In the genomic region with DNA sequence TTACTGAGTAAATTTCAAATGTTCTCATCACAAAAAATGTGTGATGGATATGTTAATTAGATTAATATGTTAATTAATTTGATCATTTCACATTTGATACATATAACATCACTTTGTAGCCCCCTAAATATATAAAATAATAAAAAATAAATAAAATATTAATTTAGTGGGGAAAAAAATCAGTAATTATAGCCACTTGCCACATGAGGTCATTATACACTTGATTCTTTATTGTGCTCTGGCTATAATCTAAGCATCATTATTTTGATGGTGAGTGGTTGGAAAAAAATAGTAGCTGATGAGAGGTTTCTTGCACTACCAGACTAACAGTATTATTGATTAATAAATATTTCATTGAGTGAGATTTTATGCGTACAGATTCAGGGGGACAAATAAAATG, we compare ENCODE assay signal across 22 cellular contexts. TPM values are rescaled to one million over a fixed set of nuclear protein-coding genes. Genes with fewer than 3 reads are reported as not detected.
DNase-seq lines count a peak whose midpoint lies in the region; ATAC-seq and TF ChIP-seq lines count a peak whose summit lies in the region.
"Had no signal": no experiment of that assay in that cellular context is flagged by ENCODE, and none has a peak within 500 bp of the region (broad histone marks: within the 10 kb centered on the region; RNA-seq: fewer than 3 reads in every experiment).

No MANE protein-coding gene starts in this region.

- no peak overlapping the region for H3K4ac ChIP-seq in IMR-90 (ENCODE audit: low read depth, low read length)
- no peak overlapping the region for H3K4ac ChIP-seq in neuronal stem cell (ENCODE audit: low read length)

- H3K9ac ChIP-seq in IMR-90 (ENCODE audit: low read depth, low read length), result no peak overlapping the region
- H3K9ac ChIP-seq in neuronal stem cell (ENCODE audit: low read depth, low read length, poor library complexity), result no peak overlapping the region
- H3K9ac ChIP-seq: KMS-11 had no signal

- no peak for ATAC-seq in IMR-90 (ENCODE audit: low read depth)
- ATAC-seq: A549; activated CD4-positive, CD25-positive, alpha-beta regulatory T cell treated with anti-CD3 and anti-CD28 coated beads, Interleukin-2, amount 50 U/mL, for 24 hours; activated CD8-positive, alpha-beta T cell treated with anti-CD3 and anti-CD28 coated beads, Interleukin-2, amount 10 ng/mL, durations not matched to agents 7 days and 5 days; activated naive CD4-positive, alpha-beta T cell treated with anti-CD3 and anti-CD28 coated beads, Interleukin-2, amount 50 U/mL, for 72 hours; activated T-cell treated with anti-CD3 and anti-CD28 coated beads, Interleukin-2, amount 50 U/mL, for 72 hours; stimulated activated naive CD8-positive, alpha-beta T cell treated with anti-CD3 and anti-CD28 coated beads, Interleukin-15, amount 100 ng/mL, for 72 hours had no signal

- no peak overlapping the region for H2BK12ac ChIP-seq in neuronal stem cell (ENCODE audit: low read length)

- H2BK5ac ChIP-seq in IMR-90 (ENCODE audit: low read depth, low read length, poor library complexity, severe bottlenecking) (no peak overlapping the region), neuronal stem cell (ENCODE audit: low read length) (no peak overlapping the region)

- H3K27me3 ChIP-seq in IMR-90 (ENCODE audit: control insufficient read depth, insufficient read depth, low read length) (no peaks in the 10 kb centered on the region), neuronal stem cell (ENCODE audit: control insufficient read depth in 3 of 3, insufficient read depth in 3 of 3, low read depth in 1 of 3, low read length in 3 of 3) (no peaks in the 10 kb centered on the region)
- H3K27me3 ChIP-seq: pancreas had no signal

- in situ Hi-C loops in IMR-90 (cut with MboI; ENCODE audit: low sequenced_read_pairs), result no loop called here

- no peak overlapping the region for H4K5ac ChIP-seq in IMR-90 (ENCODE audit: low read depth, low read length)

- BruUV-seq in IMR-90 (replicated peaks; lab: Mats Ljungman, UMichigan), result no TSS peak

- H2BK15ac ChIP-seq in IMR-90 (ENCODE audit: low read depth, low read length), result no peak overlapping the region
- H2BK15ac ChIP-seq in neuronal stem cell (ENCODE audit: low read length), result no peak overlapping the region

- POLR2A ChIA-PET in IMR-90 (lab: Charles Lee; ENCODE audit: unreplicated experiment), result no interaction called here

- H2AK5ac ChIP-seq in IMR-90 (ENCODE audit: low read depth, low read length), result no peak overlapping the region
- H2AK5ac ChIP-seq in neuronal stem cell (ENCODE audit: low read depth, low read length), result no peak overlapping the region

- H2AK9ac ChIP-seq in IMR-90 (replicated peaks; ENCODE audit: low read depth, low read length, poor library complexity), result no peak overlapping the region

- no peaks in the 10 kb centered on the region for H3K36me3 ChIP-seq in IMR-90 (ENCODE audit: control insufficient read depth, insufficient read depth, low read length)
- H3K36me3 ChIP-seq in neuronal stem cell (replicated peaks in 1 of 2; ENCODE audit: control insufficient read depth in 2 of 2, insufficient read depth in 2 of 2, low read length in 2 of 2), result no peaks in the 10 kb centered on the region
- H3K36me3 ChIP-seq: pancreas had no signal

- DNase-seq in NCI-H1105 treated with DMSO at 0.1 percent for 48 hours (lab: John Stamatoyannopoulos, UW) (peak; percentile 4), NCI-H1105 (lab: John Stamatoyannopoulos, UW) (no peak), IMR-90 (peak; percentile 28), retinal pigment epithelial cell (ENCODE audit: low read depth) (no peak), amniotic stem cell (lab: John Stamatoyannopoulos, UW) (no peak), NCI-H510A treated with DMSO at 0.1 percent for 48 hours (lab: John Stamatoyannopoulos, UW) (no peak), neuronal stem cell (ENCODE audit: low spot score) (no peak)
- DNase-seq: activated CD8-positive, alpha-beta T cell treated with anti-CD3 and anti-CD28 coated beads, Interleukin-2, amount 10 ng/mL, durations not matched to agents 7 days and 5 days; activated T-cell treated with anti-CD3 and anti-CD28 coated beads, Interleukin-2, amount 50 U/mL, for 72 hours; head of caudate nucleus; NCI-H2171; NCI-H748 treated with DMSO at 0.1 percent for 48 hours; pancreas; stimulated activated naive CD8-positive, alpha-beta T cell treated with anti-CD3 and anti-CD28 coated beads, Interleukin-15, amount 100 ng/mL, for 72 hours; T-helper 9 cell had no signal

- H3K4me2 ChIP-seq in IMR-90 (ENCODE audit: low read depth, low read length) (no peak overlapping the region), neuronal stem cell (ENCODE audit: insufficient read depth, low read length, poor library complexity, severe bottlenecking) (no peak overlapping the region)
- H3K4me2 ChIP-seq: A549, KMS-11 had no signal

- H3K23ac ChIP-seq in IMR-90 (ENCODE audit: low read depth, low read length), result no peak overlapping the region
- no peak overlapping the region for H3K23ac ChIP-seq in neuronal stem cell (ENCODE audit: low read depth, low read length, poor library complexity)

- H3K56ac ChIP-seq in IMR-90 (ENCODE audit: extremely low read depth, insufficient read depth, low read length), result no peak overlapping the region

- H3K9me1 ChIP-seq in IMR-90 (ENCODE audit: insufficient read depth, low read length), result no peaks in the 10 kb centered on the region

- dilution Hi-C loops in IMR-90 (cut with HindIII; ENCODE audit: low sequenced_read_pairs, unreplicated experiment), result no loop called here

- TF ChIP-seq RAD21 in IMR-90 (IDR thresholded peaks at IDR 0.05; ENCODE audit: low read length), result peak; percentile 45

- intact Hi-C loops in IMR-90 (cut with micrococcal nuclease), result loop anchor here (5.0 kb wide), 1 partner anchor 661 kb away; no protein-coding TSS in a partner anchor

- no peak overlapping the region for H3K4me3 ChIP-seq in IMR-90 (ENCODE audit: insufficient read depth, low read depth, low read length)
- no peak overlapping the region for H3K4me3 ChIP-seq in retinal pigment epithelial cell (ENCODE audit: low read length)
- H3K4me3 ChIP-seq in neuronal stem cell (ENCODE audit: low read length in 2 of 2), result no peak overlapping the region
- H3K4me3 ChIP-seq: A549, coronary artery, lung, pancreas had no signal

- H3K79me1 ChIP-seq in IMR-90 (ENCODE audit: low read depth in 1 of 2, low read length in 2 of 2), result no peaks in the 10 kb centered on the region
- no peaks in the 10 kb centered on the region for H3K79me1 ChIP-seq in neuronal stem cell (ENCODE audit: low read depth, low read length)

- H3K9me3 ChIP-seq in IMR-90 (ENCODE audit: control insufficient read depth, insufficient read depth, low read length) (no peaks in the 10 kb centered on the region), neuronal stem cell (replicated peaks in 1 of 2; ENCODE audit: control insufficient read depth in 2 of 2, insufficient read depth in 1 of 2, low read depth in 1 of 2, low read length in 2 of 2) (no peaks in the 10 kb centered on the region)
- H3K9me3 ChIP-seq: A549, pancreas had no signal

- H3K14ac ChIP-seq in IMR-90 (replicated peaks; ENCODE audit: low read depth, low read length) (no peak overlapping the region), neuronal stem cell (ENCODE audit: low read length) (no peak overlapping the region)

- H3K4me1 ChIP-seq in IMR-90 (ENCODE audit: control insufficient read depth, insufficient read depth, low read length), result no peaks in the 10 kb centered on the region
- no peaks in the 10 kb centered on the region for H3K4me1 ChIP-seq in neuronal stem cell (ENCODE audit: control insufficient read depth in 2 of 2, insufficient read depth in 1 of 2, low read depth in 1 of 2, low read length in 2 of 2)
- H3K4me1 ChIP-seq: A549 had no signal

- TF ChIP-seq POLR2A in IMR-90 (IDR thresholded peaks at IDR 0.05; ENCODE audit: low read depth, low read length), result no peak

- H2BK120ac ChIP-seq in IMR-90 (ENCODE audit: low read depth, low read length) (no peak overlapping the region), neuronal stem cell (ENCODE audit: low read depth, low read length) (no peak overlapping the region)

- CTCF ChIA-PET in IMR-90 (lab: Yijun Ruan, JAX), result no interaction called here

- no CpG with 5 or more reads among the region's 1 CpG for WGBS in IMR-90 (ENCODE audit: extremely low coverage in 2 of 2, insufficient read length in 1 of 2), 2 experiments
- WGBS in neuronal stem cell (ENCODE audit: extremely low coverage in 2 of 2, insufficient read length in 2 of 2, insufficient replicate concordance in 1 of 2), 2 donors, result no CpG with 5 or more reads among the region's 1 CpG

- H3K27ac ChIP-seq in IMR-90 (ENCODE audit: insufficient read depth, low read length) (no peak overlapping the region), VCaP (no peak overlapping the region), neuronal stem cell (replicated peaks; ENCODE audit: low read length) (no peak overlapping the region)
- H3K27ac ChIP-seq: A549, coronary artery, KMS-11, pancreas had no signal

- H2BK20ac ChIP-seq in IMR-90 (ENCODE audit: low read depth, low read length), result no peak overlapping the region

- peak; percentile 28; the same call in 1 of the 2 replicates for TF ChIP-seq CTCF in IMR-90 (conservative IDR thresholded peaks at IDR 0.05; ENCODE audit: low read depth, low read length)
- peak; percentile 65 for TF ChIP-seq CTCF in VCaP (conservative IDR thresholded peaks at IDR 0.05)
- peak; percentile 15 for TF ChIP-seq CTCF in retinal pigment epithelial cell (conservative IDR thresholded peaks at IDR 0.05; ENCODE audit: low read depth, low read length)

- H4K8ac ChIP-seq in IMR-90 (ENCODE audit: low read depth in 2 of 2, low read length in 2 of 2) (no peak overlapping the region), neuronal stem cell (ENCODE audit: low read depth, low read length) (no peak overlapping the region)

- H4K20me1 ChIP-seq in IMR-90 (ENCODE audit: insufficient read depth, low read length), result no peaks in the 10 kb centered on the region

- H4K91ac ChIP-seq in IMR-90 (ENCODE audit: insufficient read depth, low read depth, low read length) (no peak overlapping the region), neuronal stem cell (ENCODE audit: low read depth, low read length, poor library complexity) (no peak overlapping the region)

- H2AFZ ChIP-seq in IMR-90 (replicated peaks; ENCODE audit: low read length, poor library complexity), result no peak overlapping the region
- no peak overlapping the region for H2AFZ ChIP-seq in neuronal stem cell (ENCODE audit: low read length)

- H3K18ac ChIP-seq in IMR-90 (ENCODE audit: low read depth, low read length), result no peak overlapping the region
- no peak overlapping the region for H3K18ac ChIP-seq in neuronal stem cell (ENCODE audit: low read length)

TF ChIP-seq in IMR-90, 13 proteins besides CTCF, POLR2A, EP300 and RAD21 (continues in another document):
- TF ChIP-seq MAFK (IDR thresholded peaks at IDR 0.05; ENCODE audit: low read depth, low read length), result no peak
- peak; percentile 38 for TF ChIP-seq SMC3 (IDR thresholded peaks at IDR 0.05; ENCODE audit: low read depth, low read length)
- no peak for TF ChIP-seq FOS (IDR thresholded peaks at IDR 0.05; ENCODE audit: low read depth, low read length)

RNA-seq across cellular contexts. Expression of gene DCK, which starts 57.4 kb away (rescaled TPM):
- total RNA-seq in IMR-90 (2012; rRNA removed), result 7.0 and 14.4 TPM in 2 replicates
- 5.9 and 8.9 TPM in 2 replicates for polyA plus RNA-seq in IMR-90 (2012; rRNA removed)
- 0.92 and 1.5 TPM in 2 replicates for polyA plus RNA-seq in IMR-90 (2012; cell fraction: cytosol; rRNA removed)
- 1.2 and 3.3 TPM in 2 replicates for polyA plus RNA-seq in IMR-90 (2012; cell fraction: nucleus; rRNA removed; ENCODE audit: low replicate concordance)
- 18.1 TPM for polyA plus RNA-seq in neuronal stem cell (2013, experiment 1 of 2)
- 18.0 TPM for polyA plus RNA-seq in neuronal stem cell (2013, experiment 2 of 2)

Comparison
In these comparisons a context has a peak if more than half of its experiments do, and no peak if none do; other contexts are left out.
1. DNase-seq: peak in NCI-H1105 treated with DMSO at 0.1 percent for 48 hours (single experiment) and IMR-90 (single experiment); none in NCI-H1105 (single experiment), retinal pigment epithelial cell (single experiment), amniotic stem cell (single experiment), NCI-H510A treated with DMSO at 0.1 percent for 48 hours (single experiment) and neuronal stem cell (single experiment).
2. CTCF ChIP-seq: peak in every context shown above with its lines; median percentile 65 in VCaP; 28 in IMR-90; 15 in retinal pigment epithelial cell.